In genomic region chr5:142543951-142544753, GRCh38 we compare ENCODE assay signal across 22 cellular contexts.
A peak's percentile ranks its signal among the peaks of the same experiment; 100 is the strongest.
DNase-seq lines count a peak whose midpoint lies in the region; ATAC-seq, FAIRE-seq and TF ChIP-seq lines count a peak whose summit lies in the region.
"Had no signal": no experiment of that assay in that cellular context is flagged by ENCODE, and none has a peak within 500 bp of the region (broad histone marks: within the 10 kb centered on the region; RNA-seq: fewer than 3 reads in every experiment).

No MANE protein-coding gene starts in this region.

- no peak for ATAC-seq in K562
- no peak for ATAC-seq in lung (ENCODE audit: insufficient read depth, low FRiP score)
- ATAC-seq in stimulated activated naive CD8-positive, alpha-beta T cell treated with anti-CD3 and anti-CD28 coated beads, Interleukin-15, Interleukin-2, amounts not matched to agents 100 U/mL and 50 U/mL, for 24 hours, result no peak
- ATAC-seq: activated T-cell treated with anti-CD3 and anti-CD28 coated beads, Interleukin-2, amount 50 U/mL, for 4 hours; GM12878; stimulated activated memory B cell treated with anti-CD40 and anti-IgM and Interleukin-4, amounts not matched to agents 10 μg/mL and 1 μg/mL and 100 μg/mL, for 72 hours had no signal

- no peaks in the 10 kb centered on the region for H3K36me3 ChIP-seq in ACC112 (ENCODE audit: insufficient read depth, low read length)
- H3K36me3 ChIP-seq in K562 (ENCODE audit: control insufficient read depth, insufficient read depth, low read length), result no peaks in the 10 kb centered on the region
- no peaks in the 10 kb centered on the region for H3K36me3 ChIP-seq in lung (ENCODE audit: control insufficient read depth in 2 of 2, insufficient read depth in 2 of 2, low read length in 2 of 2)
- H3K36me3 ChIP-seq: sigmoid colon had no signal

- DNase-seq in LHCN-M2 (ENCODE audit: low read depth), result peak; percentile 73
- DNase-seq in K562 (ENCODE audit: extremely low read depth in 1 of 4, low spot score in 3 of 4), result no peak
- DNase-seq in lung (ENCODE audit: low spot score), result no peak
- DNase-seq in stimulated activated naive CD4-positive, alpha-beta T cell treated with Interleukin-2 at 50 U/mL for 16 hours (lab: John Stamatoyannopoulos, UW), result no peak
- no peak for DNase-seq in NOMO-1 treated with dmso at 0.1 percent for 144 hours (lab: John Stamatoyannopoulos, UW; ENCODE audit: unreplicated experiment)
- no peak for DNase-seq in NCI-H1417 (lab: John Stamatoyannopoulos, UW)
- DNase-seq in stimulated activated naive CD8-positive, alpha-beta T cell treated with anti-CD3 and anti-CD28 coated beads, Interleukin-15, Interleukin-2, amounts not matched to agents 100 U/mL and 50 U/mL, for 24 hours, result no peak
- DNase-seq: activated naive CD4-positive, alpha-beta T cell treated with anti-CD3 and anti-CD28 coated beads for 36 hours; activated T-cell treated with anti-CD3 and anti-CD28 coated beads, Interleukin-2, amount 50 U/mL, for 4 hours; DMS 273 treated with DMSO at 0.1 percent for 48 hours; endodermal cell; GOT3; hippocampal formation; KG1; NCI-H2029; posterior cingulate gyrus; sigmoid colon; T-helper 9 cell had no signal

- peaks cover 36% of the 10 kb centered on the region for H3K4me1 ChIP-seq in ACC112 (ENCODE audit: control insufficient read depth, insufficient read depth, low read length, unreplicated experiment)
- H3K4me1 ChIP-seq in K562 (replicated peaks in 1 of 2; ENCODE audit: control insufficient read depth in 2 of 2, insufficient read depth in 2 of 2, low read length in 2 of 2), result peaks cover 0 to 6% of the 10 kb centered on the region in 2 experiments; a peak in 3 of 5 replicates
- H3K4me1 ChIP-seq in lung (ENCODE audit: control insufficient read depth in 2 of 2, insufficient read depth in 2 of 2, low read length in 2 of 2), result peaks cover 9 to 12% of the 10 kb centered on the region in 2 donors

- 8% methylated on average over 9 of the region's 9 CpGs for WGBS in K562 (ENCODE audit: insufficient coverage, low coverage, missing lambda C conversion rate)
- 89 to 91% methylated on average over 9 of the region's 9 CpGs for WGBS in lung, 2 donors

- POLR2A ChIA-PET in K562 (lab: Yijun Ruan, JAX), result interaction anchor here (0.5 to 0.7 kb wide), 2 partner anchors 36 to 217 kb away, joined by 3 read pairs; no protein-coding TSS in a partner anchor

- in situ Hi-C loops in K562 (cut with MboI), result no loop called here

- TF ChIP-seq EP300 in K562 (IDR thresholded peaks at IDR 0.05; ENCODE audit: low read length), result no peak

- no peak overlapping the region for H2AFZ ChIP-seq in ACC112 (ENCODE audit: low read length, unreplicated experiment)
- H2AFZ ChIP-seq in K562 (ENCODE audit: low read depth, low read length), result peak overlapping the region; percentile 52; the same call in 1 of the 2 replicates

- no peak for TF ChIP-seq RAD21 in K562 (CRISPR knock-in tag; conservative IDR thresholded peaks at IDR 0.05 in 1 of 2, IDR thresholded peaks at IDR 0.05 in 1 of 2)

- no peak overlapping the region for H3K9ac ChIP-seq in K562 (ENCODE audit: insufficient read depth in 1 of 2, low read depth in 2 of 2, low read length in 2 of 2)

- H3K9me3 ChIP-seq in K562 (replicated peaks; ENCODE audit: control insufficient read depth, insufficient read depth, low read depth, low read length) (no peaks in the 10 kb centered on the region), lung (ENCODE audit: control insufficient read depth in 2 of 2, insufficient read depth in 1 of 2, low read length in 1 of 2) (no peaks in the 10 kb centered on the region)
- H3K9me3 ChIP-seq: sigmoid colon had no signal

- H3K9me1 ChIP-seq in K562 (ENCODE audit: control insufficient read depth, insufficient read depth, low read length), result no peaks in the 10 kb centered on the region

- no peak for TF ChIP-seq POLR2A in K562 (conservative IDR thresholded peaks at IDR 0.05)

- CTCF ChIA-PET in K562 (lab: Yijun Ruan, JAX; ENCODE audit: low intra/inter-chr PET ratio), result interaction anchor here (1.0 kb wide), 1 partner anchor 377 kb away, joined by 3 read pairs; no protein-coding TSS in a partner anchor

- TF ChIP-seq CTCF in K562 (IDR thresholded peaks at IDR 0.05 in 2 of 3, conservative IDR thresholded peaks at IDR 0.05 in 1 of 3; ENCODE audit: insufficient read depth in 2 of 3, low read depth in 1 of 3, low read length in 3 of 3) (no peak), lung (IDR thresholded peaks at IDR 0.05; ENCODE audit: control extremely low read depth, extremely low read depth) (no peak)

- intact Hi-C loops in K562 (cut with micrococcal nuclease), result loop anchor here (10.0 kb wide), 2 partner anchors 99 to 189 kb away; no protein-coding TSS in a partner anchor

- no peaks in the 10 kb centered on the region for H3K79me2 ChIP-seq in ACC112 (ENCODE audit: control insufficient read depth, insufficient read depth, low read length, unreplicated experiment)
- no peaks in the 10 kb centered on the region for H3K79me2 ChIP-seq in K562 (ENCODE audit: control insufficient read depth, insufficient read depth, low read length)

- H3K27me3 ChIP-seq in ACC112 (ENCODE audit: insufficient read depth, low read length) (no peaks in the 10 kb centered on the region), K562 (ENCODE audit: control insufficient read depth in 2 of 2, insufficient read depth in 2 of 2, low read length in 2 of 2) (peaks cover 3 to 13% of the 10 kb centered on the region in 2 experiments; a peak in 3 of 5 replicates), lung (ENCODE audit: control insufficient read depth, insufficient read depth) (no peaks in the 10 kb centered on the region)
- H3K27me3 ChIP-seq: sigmoid colon had no signal

- H3K4me3 ChIP-seq in ACC112 (ENCODE audit: low read depth, low read length) (no peak overlapping the region), K562 (no peak overlapping the region), lung (no peak overlapping the region)
- H3K4me3 ChIP-seq: GM12878, sigmoid colon had no signal

- H3K4me2 ChIP-seq in K562 (ENCODE audit: insufficient read depth, low read length), result no peak overlapping the region; the same call in 1 of the 2 replicates

- H4K20me1 ChIP-seq in K562 (replicated peaks; ENCODE audit: control insufficient read depth, insufficient read depth, low read length), result no peaks in the 10 kb centered on the region

- no TSS peak for BruUV-seq in K562 (replicated peaks; lab: Mats Ljungman, UMichigan)

- no peak for FAIRE-seq in K562 (lab: Jason Lieb, UNC)
- FAIRE-seq: colon, GM12878 had no signal

- H3K27ac ChIP-seq in ACC112 (ENCODE audit: low read depth, low read length), result peak overlapping the region; percentile 71
- H3K27ac ChIP-seq in K562 (ENCODE audit: extremely low read depth, low read depth, low read length), result no peak overlapping the region
- peak overlapping the region; percentile 5 to 9 for H3K27ac ChIP-seq in lung (ENCODE audit: low read depth in 1 of 2, low read length in 1 of 2)

TF ChIP-seq in K562, 482 proteins besides CTCF, POLR2A, EP300 and RAD21 (continues in another document):
- TF ChIP-seq KDM2B (CRISPR knock-in tag; IDR thresholded peaks at IDR 0.05) (no peak), NCOR1 (IDR thresholded peaks at IDR 0.05) (no peak), RBM14 (IDR thresholded peaks at IDR 0.05; ENCODE audit: borderline replicate concordance, insufficient read depth, low read depth, low read length) (no peak), DMBX1 (CRISPR knock-in tag; IDR thresholded peaks at IDR 0.05; ENCODE audit: borderline replicate concordance) (no peak), ZNF764 (CRISPR knock-in tag; IDR thresholded peaks at IDR 0.05; ENCODE audit: low read depth) (no peak), PBX2 (CRISPR knock-in tag; IDR thresholded peaks at IDR 0.05; ENCODE audit: low read depth) (no peak), PBX2 (tag; conservative IDR thresholded peaks at IDR 0.05; ENCODE audit: low read depth) (no peak), SAFB2 (IDR thresholded peaks at IDR 0.05; ENCODE audit: borderline replicate concordance, low read depth, low read length, severe bottlenecking) (no peak), HIVEP1 (CRISPR knock-in tag; IDR thresholded peaks at IDR 0.05) (no peak), PRMT5 (CRISPR knock-in tag; IDR thresholded peaks at IDR 0.05) (no peak), CREBBP (IDR thresholded peaks at IDR 0.05; ENCODE audit: low read depth, low read length) (no peak)
- TF ChIP-seq, protein P1, sequence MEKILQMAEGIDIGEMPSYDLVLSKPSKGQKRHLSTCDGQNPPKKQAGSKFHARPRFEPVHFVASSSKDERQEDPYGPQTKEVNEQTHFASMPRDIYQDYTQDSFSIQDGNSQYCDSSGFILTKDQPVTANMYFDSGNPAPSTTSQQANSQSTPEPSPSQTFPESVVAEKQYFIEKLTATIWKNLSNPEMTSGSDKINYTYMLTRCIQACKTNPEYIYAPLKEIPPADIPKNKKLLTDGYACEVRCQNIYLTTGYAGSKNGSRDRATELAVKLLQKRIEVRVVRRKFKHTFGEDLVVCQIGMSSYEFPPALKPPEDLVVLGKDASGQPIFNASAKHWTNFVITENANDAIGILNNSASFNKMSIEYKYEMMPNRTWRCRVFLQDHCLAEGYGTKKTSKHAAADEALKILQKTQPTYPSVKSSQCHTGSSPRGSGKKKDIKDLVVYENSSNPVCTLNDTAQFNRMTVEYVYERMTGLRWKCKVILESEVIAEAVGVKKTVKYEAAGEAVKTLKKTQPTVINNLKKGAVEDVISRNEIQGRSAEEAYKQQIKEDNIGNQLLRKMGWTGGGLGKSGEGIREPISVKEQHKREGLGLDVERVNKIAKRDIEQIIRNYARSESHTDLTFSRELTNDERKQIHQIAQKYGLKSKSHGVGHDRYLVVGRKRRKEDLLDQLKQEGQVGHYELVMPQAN (IDR thresholded peaks at IDR 0.05; ENCODE audit: borderline replicate concordance), result no peak
